Comparison of ENCODE assay signal across 8 cellular contexts in genomic region chr10:62242965-62243646, GRCh38. TPM values are rescaled to one million over a fixed set of nuclear protein-coding genes. Genes with fewer than 3 reads are reported as not detected.
DNase-seq lines count a peak whose midpoint lies in the region; ATAC-seq, FAIRE-seq and TF ChIP-seq lines count a peak whose summit lies in the region.
"Not testable (repeated sequence)": the region's sequence is repeated elsewhere in the genome, so short reads cannot be mapped to it uniquely, and the experiment has no call there.

No MANE protein-coding gene starts in this region.

- H4K20me1 ChIP-seq in PC-9 (ENCODE audit: insufficient read depth) = not testable (repeated sequence)

- not testable (repeated sequence) for H2AFZ ChIP-seq in PC-9

- POLR2A ChIA-PET in PC-9 (lab: Charles Lee; ENCODE audit: unreplicated experiment) = interaction anchor here (0.6 to 1.0 kb wide), 4 partner anchors 166 to 1152 kb away, joined by 3 to 7 read pairs (median 4); no protein-coding TSS in a partner anchor

- H3K4me3 ChIP-seq in PC-9 (peak overlapping the region; percentile 22; the same call in 1 of the 2 replicates), fibroblast of the aortic adventitia (ENCODE audit: low read depth, low read length) (peak overlapping the region; percentile 63)

- H3K27me3 ChIP-seq in PC-9 (ENCODE audit: insufficient read depth, low read depth) = not testable (repeated sequence)

- TF ChIP-seq CTCF in GM13976 (IDR thresholded peaks at IDR 0.05; ENCODE audit: borderline replicate concordance, control extremely low read depth, extremely low read depth, insufficient read depth, missing control alignments); PC-9 (conservative IDR thresholded peaks at IDR 0.05); fibroblast of the aortic adventitia (IDR thresholded peaks at IDR 0.05; ENCODE audit: insufficient read depth, low read length): not testable (repeated sequence)

- peaks cover 35% of the 10 kb centered on the region for H3K4me1 ChIP-seq in PC-9 (replicated peaks; ENCODE audit: insufficient read depth)

- FAIRE-seq in urothelium cell line (lab: Jason Lieb, UNC) = peak; percentile 93

- H3K4me3 Mint-ChIP-seq in activated naive CD4-positive, alpha-beta T cell treated with anti-CD3 and anti-CD28 coated beads for 36 hours = peak overlapping the region; percentile 19

- H3K27me3 Mint-ChIP-seq in activated naive CD4-positive, alpha-beta T cell treated with anti-CD3 and anti-CD28 coated beads for 36 hours (ENCODE audit: low read depth) = not testable (repeated sequence)

- not testable (repeated sequence) for H3K36me3 Mint-ChIP-seq in activated naive CD4-positive, alpha-beta T cell treated with anti-CD3 and anti-CD28 coated beads for 36 hours (ENCODE audit: low read depth)

- H3K4me2 ChIP-seq in PC-9 = peak overlapping the region; percentile 65

- in situ Hi-C loops in GM13976 (cut with MboI; ENCODE audit: low sequenced_read_pairs, unreplicated experiment) = loop anchor here (10.0 kb wide), 2 partner anchors 198 to 348 kb away; no protein-coding TSS in a partner anchor

- not testable (repeated sequence) for BruUV-seq in PC-9 (replicated peaks; lab: Mats Ljungman, UMichigan)

- intact Hi-C loops in PC-9 (cut with micrococcal nuclease; ENCODE audit: unreplicated experiment) = loop anchor here (1.0 to 10.0 kb wide), 3 partner anchors 131 to 968 kb away; no protein-coding TSS in a partner anchor
- intact Hi-C loops in activated naive CD4-positive, alpha-beta T cell treated with anti-CD3 and anti-CD28 coated beads for 36 hours (cut with micrococcal nuclease) = loop anchor here (1.0 kb wide), 2 partner anchors 44 to 195 kb away; no protein-coding TSS in a partner anchor

- not testable (repeated sequence) for H3K36me3 ChIP-seq in PC-9 (ENCODE audit: low read depth)

- not testable (repeated sequence) for H3K9me2 ChIP-seq in PC-9 (ENCODE audit: insufficient read depth)

- peak overlapping the region; percentile 38 for H3K27ac ChIP-seq in PC-9

- DNase-seq in GM13976 (ENCODE audit: low spot score) (peak; percentile 21), PC-9 (peak; percentile 29 to 91), fibroblast of the aortic adventitia (ENCODE audit: low read depth) (peak; percentile 97), myocyte (ENCODE audit: low read depth) (peak; percentile 94), urothelium cell line (ENCODE audit: low spot score) (peak; percentile 66)
- DNase-seq in activated naive CD4-positive, alpha-beta T cell treated with anti-CD3 and anti-CD28 coated beads for 36 hours = not testable (repeated sequence)

- not testable (repeated sequence) for H3K79me2 ChIP-seq in PC-9 (ENCODE audit: low read depth)

- H3K9me3 ChIP-seq in PC-9 (ENCODE audit: insufficient read depth, low read depth) = not testable (repeated sequence)

- CTCF ChIA-PET in PC-9 (lab: Charles Lee) = interaction anchor here (0.6 to 1.4 kb wide), 3 partner anchors 199 to 343 kb away, joined by 3 to 7 read pairs (median 6); no protein-coding TSS in a partner anchor
- CTCF ChIA-PET in activated naive CD4-positive, alpha-beta T cell treated with anti-CD3 and anti-CD28 coated beads for 36 hours (lab: Charles Lee) = interaction anchor here (0.7 to 3.3 kb wide), 11 partner anchors 24 to 345 kb away, joined by 3 to 15 read pairs (median 4); no protein-coding TSS in a partner anchor

- peaks cover 14% of the 10 kb centered on the region; the same call in 1 of the 2 replicates for H3F3A ChIP-seq in PC-9 (ENCODE audit: insufficient read depth, low read depth)

- not testable (repeated sequence) for H3K9me3 Mint-ChIP-seq in activated naive CD4-positive, alpha-beta T cell treated with anti-CD3 and anti-CD28 coated beads for 36 hours

- ATAC-seq in GM21786 (IDR thresholded peaks at IDR 0.05; ENCODE audit: unreplicated experiment) = peak; percentile 87
- peak; percentile 90 for ATAC-seq in HG03457 (IDR thresholded peaks at IDR 0.05; ENCODE audit: unreplicated experiment)

- peaks cover 36% of the 10 kb centered on the region for H3K4me1 Mint-ChIP-seq in activated naive CD4-positive, alpha-beta T cell treated with anti-CD3 and anti-CD28 coated beads for 36 hours (ENCODE audit: low read depth)

- peak overlapping the region; percentile 87 for H3K27ac Mint-ChIP-seq in activated naive CD4-positive, alpha-beta T cell treated with anti-CD3 and anti-CD28 coated beads for 36 hours

RNA-seq across cellular contexts. Expression of gene RTKN2, which starts 25.5 kb away (rescaled TPM):
- total RNA-seq in PC-9 (2021) (16.1 and 18.5 TPM in 2 replicates), fibroblast of the aortic adventitia (ENCODE audit: low replicate concordance) (0.16 and 11.9 TPM in 2 replicates), myocyte (3.8 and 5.4 TPM in 2 replicates)
- 1 to 10 TPM; 4.7 to 5.4 TPM for total RNA-seq in activated naive CD4-positive, alpha-beta T cell treated with anti-CD3 and anti-CD28 coated beads for 36 hours
- 6.2 TPM for polyA plus RNA-seq in myocyte (2012)
